In the genomic region with DNA sequence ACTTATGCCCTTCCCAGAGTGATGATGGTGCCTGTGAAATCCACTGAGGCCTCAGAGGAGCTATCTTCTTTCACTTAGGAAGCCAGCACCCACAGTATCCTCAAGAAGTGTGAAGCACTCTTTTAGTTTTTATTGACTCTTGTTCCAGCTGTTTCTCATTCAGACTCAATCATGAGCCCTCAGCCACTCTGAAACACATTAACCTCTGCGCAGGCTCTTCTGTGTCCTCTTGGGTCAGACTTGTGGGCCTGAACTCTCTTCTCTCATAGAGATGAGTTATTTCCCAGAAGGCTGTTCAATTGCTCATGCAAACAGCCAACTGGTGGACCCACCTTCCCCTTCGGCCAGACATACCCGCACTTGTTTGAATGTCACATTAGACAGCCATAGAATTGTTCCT, we compare ENCODE assay signal across 10 cellular contexts.
"Had no signal": no experiment of that assay in that cellular context is flagged by ENCODE, and none has a peak within 500 bp of the region (broad histone marks: within the 10 kb centered on the region; RNA-seq: fewer than 3 reads in every experiment).

No MANE protein-coding gene starts in this region.

- DNase-seq: activated CD4-positive, alpha-beta memory T cell treated with anti-CD3 and anti-CD28 coated beads, Interleukin-2, amount 10 ng/mL, durations not matched to agents 7 days and 5 days; activated CD8-positive, alpha-beta memory T cell treated with anti-CD3 and anti-CD28 coated beads, Interleukin-2, amount 50 U/mL, for 4 hours; activated naive CD4-positive, alpha-beta T cell; lower lobe of right lung; T1000 had no signal

- H3K9me3 Mint-ChIP-seq: activated CD4-positive, alpha-beta memory T cell treated with anti-CD3 and anti-CD28 coated beads, Interleukin-2, amount 10 ng/mL, durations not matched to agents 7 days and 5 days; activated naive CD8-positive, alpha-beta T cell treated with anti-CD3 and anti-CD28 coated beads, Interleukin-2, amount 50 U/mL, for 24 hours; naive thymus-derived CD4-positive, alpha-beta T cell; stimulated activated effector memory CD8-positive, alpha-beta T cell treated with anti-CD3 and anti-CD28 coated beads, Interleukin-12 subunit alpha, Interleukin-12 subunit beta, amount 100 ng/mL, for 72 hours had no signal

- H3K27me3 Mint-ChIP-seq: activated CD4-positive, alpha-beta memory T cell treated with anti-CD3 and anti-CD28 coated beads, Interleukin-2, amount 10 ng/mL, durations not matched to agents 7 days and 5 days had no signal

- H3K36me3 Mint-ChIP-seq: naive thymus-derived CD4-positive, alpha-beta T cell; stimulated activated effector memory CD8-positive, alpha-beta T cell treated with anti-CD3 and anti-CD28 coated beads, Interleukin-12 subunit alpha, Interleukin-12 subunit beta, amount 100 ng/mL, for 72 hours had no signal

- H3K4me3 ChIP-seq: cardiac muscle cell, lower lobe of right lung, tibial nerve had no signal

- H3K4me3 Mint-ChIP-seq: activated CD4-positive, alpha-beta memory T cell treated with anti-CD3 and anti-CD28 coated beads, Interleukin-2, amount 10 ng/mL, durations not matched to agents 7 days and 5 days; activated naive CD8-positive, alpha-beta T cell treated with anti-CD3 and anti-CD28 coated beads, Interleukin-2, amount 50 U/mL, for 24 hours; naive thymus-derived CD4-positive, alpha-beta T cell; stimulated activated effector memory CD8-positive, alpha-beta T cell treated with anti-CD3 and anti-CD28 coated beads, Interleukin-12 subunit alpha, Interleukin-12 subunit beta, amount 100 ng/mL, for 72 hours had no signal

- H3K27ac Mint-ChIP-seq: activated CD4-positive, alpha-beta memory T cell treated with anti-CD3 and anti-CD28 coated beads, Interleukin-2, amount 10 ng/mL, durations not matched to agents 7 days and 5 days; activated naive CD8-positive, alpha-beta T cell treated with anti-CD3 and anti-CD28 coated beads, Interleukin-2, amount 50 U/mL, for 24 hours; naive thymus-derived CD4-positive, alpha-beta T cell; stimulated activated effector memory CD8-positive, alpha-beta T cell treated with anti-CD3 and anti-CD28 coated beads, Interleukin-12 subunit alpha, Interleukin-12 subunit beta, amount 100 ng/mL, for 72 hours had no signal

- ATAC-seq: lower lobe of right lung; naive thymus-derived CD4-positive, alpha-beta T cell; stimulated activated effector memory CD8-positive, alpha-beta T cell treated with anti-CD3 and anti-CD28 coated beads, Interleukin-12 subunit alpha, Interleukin-12 subunit beta, amount 100 ng/mL, for 72 hours had no signal

- H3K4me1 Mint-ChIP-seq: activated naive CD8-positive, alpha-beta T cell treated with anti-CD3 and anti-CD28 coated beads, Interleukin-2, amount 50 U/mL, for 24 hours had no signal
